9 cellular contexts compared by ENCODE assay signal in the genomic region with DNA sequence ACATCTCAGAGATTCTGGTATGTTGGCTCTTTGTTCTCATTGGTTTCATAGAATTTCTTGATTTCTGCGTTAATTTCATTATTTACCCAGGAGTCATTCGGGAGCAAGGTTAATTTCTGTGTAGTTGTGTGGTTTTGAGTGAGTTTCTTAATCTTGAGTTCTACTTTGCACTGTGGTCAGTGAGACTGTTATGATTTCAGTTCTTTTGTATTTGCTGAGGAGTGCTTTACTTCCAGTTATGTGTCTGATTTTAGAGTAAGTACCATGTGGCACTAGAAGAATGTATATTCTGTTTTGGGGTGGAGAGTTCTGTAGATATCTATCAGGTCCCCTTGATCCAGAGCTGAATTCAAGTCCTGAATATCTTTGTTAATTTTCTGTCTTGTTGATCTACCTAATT.
"Had no signal": no experiment of that assay in that cellular context is flagged by ENCODE, and none has a peak within 500 bp of the region (broad histone marks: within the 10 kb centered on the region; RNA-seq: fewer than 3 reads in every experiment).

No MANE protein-coding gene starts in this region.

- H3K4me1 ChIP-seq: HAP-1 had no signal

- H3K4me3 ChIP-seq: GM23248, GM23338, HAP-1 had no signal

- ATAC-seq: GM23338, HCT116 had no signal

- DNase-seq: GM23248, GOT3, H7, H9, HCEC 1CT, HFFc6 had no signal

- H3K4me3 Mint-ChIP-seq: GM23338, H9, HFFc6 had no signal

- H3K36me3 ChIP-seq: HAP-1 had no signal

- H3K27ac ChIP-seq: GM23248 had no signal

- H2AFZ ChIP-seq: GM23248, GM23338 had no signal

- H3K9ac ChIP-seq: GM23248 had no signal

- H3K9me3 ChIP-seq: HAP-1 had no signal

- H3K4me2 ChIP-seq: GM23338 had no signal

- H3K27ac Mint-ChIP-seq: GM23338, H9, HFFc6 had no signal
